ENCODE assay signal across 8 cellular contexts in the genomic region with DNA sequence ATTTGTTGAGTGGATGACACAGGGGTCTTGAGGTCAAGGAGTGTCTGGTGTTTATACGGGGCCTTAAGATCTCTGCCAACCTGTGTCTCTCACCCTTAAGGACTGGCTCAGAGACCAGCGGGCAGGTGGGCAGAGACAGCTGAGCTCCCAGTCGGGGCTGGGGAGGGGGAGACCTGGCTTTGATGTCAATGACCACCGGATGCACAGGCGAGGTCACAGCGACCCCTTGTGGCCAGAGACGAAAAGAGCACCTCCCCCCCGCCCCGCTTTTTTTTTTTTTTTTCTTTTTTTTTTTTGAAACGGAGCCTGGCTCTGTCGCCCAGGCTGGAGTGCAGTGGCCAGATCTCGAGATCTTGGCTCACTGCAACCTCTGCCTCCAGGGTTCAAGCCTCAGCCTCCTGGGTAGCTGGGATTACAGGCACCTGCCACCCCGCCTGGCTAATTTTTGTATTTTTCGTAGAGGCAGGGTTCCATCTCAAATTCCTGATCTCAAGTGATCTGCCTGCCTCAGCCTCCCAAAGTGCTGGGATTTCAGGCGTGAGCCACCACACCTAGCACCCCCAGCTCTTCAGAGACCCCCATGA. TPM values are rescaled to one million over a fixed set of nuclear protein-coding genes. Genes with fewer than 3 reads are reported as not detected.
A peak's percentile ranks its signal among the peaks of the same experiment; 100 is the strongest.
DNase-seq lines count a peak whose midpoint lies in the region; ATAC-seq and TF ChIP-seq lines count a peak whose summit lies in the region.

No MANE protein-coding gene starts in this region.

- TF ChIP-seq RAD21 in liver (IDR thresholded peaks at IDR 0.05): peak; percentile 23 to 48

- intact Hi-C loops in ascending aorta (cut with DNase I): no loop called here

- WGBS in liver: 37% methylated on average over 15 of the region's 15 CpGs

- H3K27me3 ChIP-seq in ascending aorta (no peaks in the 10 kb centered on the region), liver (ENCODE audit: control insufficient read depth in 4 of 4, insufficient read depth in 4 of 4, low read length in 3 of 4) (no peaks in the 10 kb centered on the region)

- H3K9me3 ChIP-seq in ascending aorta (no peaks in the 10 kb centered on the region), liver (ENCODE audit: control insufficient read depth in 4 of 4, low read length in 3 of 4) (no peaks in the 10 kb centered on the region)

- H3K27ac ChIP-seq in ascending aorta: no peak overlapping the region
- H3K27ac ChIP-seq in liver (ENCODE audit: low read depth in 1 of 2, low read length in 2 of 2): no peak overlapping the region

- peak in 2 of 3 experiments; percentile 38 to 44 for TF ChIP-seq CTCF in ascending aorta (IDR thresholded peaks at IDR 0.05)
- peak; percentile 49 for TF ChIP-seq CTCF in liver (IDR thresholded peaks at IDR 0.05; ENCODE audit: low read depth, low read length, missing input control)

- DNase-seq in activated T-cell treated with anti-CD3 and anti-CD28 coated beads for 1 hour (ENCODE audit: low read depth): peak; percentile 13
- DNase-seq in activated T-cell treated with anti-CD3 and anti-CD28 coated beads for 4 hours: no peak
- DNase-seq in NCI-H1105 (lab: John Stamatoyannopoulos, UW): peak; percentile 47
- no peak for DNase-seq in ascending aorta (ENCODE audit: low spot score in 2 of 2)
- DNase-seq in central memory CD4-positive, alpha-beta T cell: no peak

- ATAC-seq in GM21390 (IDR thresholded peaks at IDR 0.05; ENCODE audit: unreplicated experiment) (no peak), HG02852 (IDR thresholded peaks at IDR 0.05; ENCODE audit: unreplicated experiment) (no peak)

- peaks cover 1 to 16% of the 10 kb centered on the region in 2 donors for H3K36me3 ChIP-seq in ascending aorta
- H3K36me3 ChIP-seq in liver (ENCODE audit: control insufficient read depth in 4 of 4, insufficient read depth in 3 of 4, low read depth in 1 of 4, low read length in 3 of 4): peaks cover 0 to 5% (median 0%) of the 10 kb centered on the region in 4 donors

- H3K9ac ChIP-seq in liver (ENCODE audit: low read depth in 1 of 2, low read length in 2 of 2): no peak overlapping the region

- no peaks in the 10 kb centered on the region for H3K4me1 ChIP-seq in ascending aorta
- H3K4me1 ChIP-seq in liver (ENCODE audit: control insufficient read depth in 4 of 4, insufficient read depth in 4 of 4, low read length in 3 of 4): no peaks in the 10 kb centered on the region

- H3K4me3 ChIP-seq in ascending aorta (no peak overlapping the region), liver (ENCODE audit: low read depth in 1 of 3, low read length in 3 of 3) (no peak overlapping the region)

TF ChIP-seq in liver, 16 proteins besides CTCF, POLR2A, EP300 and RAD21:
- TF ChIP-seq MAX (IDR thresholded peaks at IDR 0.05) (no peak), ZBTB33 (IDR thresholded peaks at IDR 0.05) (no peak), ATF3 (IDR thresholded peaks at IDR 0.05) (no peak), HNF4G (IDR thresholded peaks at IDR 0.05) (no peak), FOXA2 (IDR thresholded peaks at IDR 0.05) (no peak), YY1 (IDR thresholded peaks at IDR 0.05) (no peak), RXRA (IDR thresholded peaks at IDR 0.05) (no peak), GABPA (IDR thresholded peaks at IDR 0.05 in 1 of 2, conservative IDR thresholded peaks at IDR 0.05 in 1 of 2) (no peak), TAF1 (conservative IDR thresholded peaks at IDR 0.05) (no peak), EGR1 (IDR thresholded peaks at IDR 0.05; ENCODE audit: low read depth in 2 of 2) (no peak), NR2F2 (IDR thresholded peaks at IDR 0.05) (no peak)
- TF ChIP-seq, protein P1, sequence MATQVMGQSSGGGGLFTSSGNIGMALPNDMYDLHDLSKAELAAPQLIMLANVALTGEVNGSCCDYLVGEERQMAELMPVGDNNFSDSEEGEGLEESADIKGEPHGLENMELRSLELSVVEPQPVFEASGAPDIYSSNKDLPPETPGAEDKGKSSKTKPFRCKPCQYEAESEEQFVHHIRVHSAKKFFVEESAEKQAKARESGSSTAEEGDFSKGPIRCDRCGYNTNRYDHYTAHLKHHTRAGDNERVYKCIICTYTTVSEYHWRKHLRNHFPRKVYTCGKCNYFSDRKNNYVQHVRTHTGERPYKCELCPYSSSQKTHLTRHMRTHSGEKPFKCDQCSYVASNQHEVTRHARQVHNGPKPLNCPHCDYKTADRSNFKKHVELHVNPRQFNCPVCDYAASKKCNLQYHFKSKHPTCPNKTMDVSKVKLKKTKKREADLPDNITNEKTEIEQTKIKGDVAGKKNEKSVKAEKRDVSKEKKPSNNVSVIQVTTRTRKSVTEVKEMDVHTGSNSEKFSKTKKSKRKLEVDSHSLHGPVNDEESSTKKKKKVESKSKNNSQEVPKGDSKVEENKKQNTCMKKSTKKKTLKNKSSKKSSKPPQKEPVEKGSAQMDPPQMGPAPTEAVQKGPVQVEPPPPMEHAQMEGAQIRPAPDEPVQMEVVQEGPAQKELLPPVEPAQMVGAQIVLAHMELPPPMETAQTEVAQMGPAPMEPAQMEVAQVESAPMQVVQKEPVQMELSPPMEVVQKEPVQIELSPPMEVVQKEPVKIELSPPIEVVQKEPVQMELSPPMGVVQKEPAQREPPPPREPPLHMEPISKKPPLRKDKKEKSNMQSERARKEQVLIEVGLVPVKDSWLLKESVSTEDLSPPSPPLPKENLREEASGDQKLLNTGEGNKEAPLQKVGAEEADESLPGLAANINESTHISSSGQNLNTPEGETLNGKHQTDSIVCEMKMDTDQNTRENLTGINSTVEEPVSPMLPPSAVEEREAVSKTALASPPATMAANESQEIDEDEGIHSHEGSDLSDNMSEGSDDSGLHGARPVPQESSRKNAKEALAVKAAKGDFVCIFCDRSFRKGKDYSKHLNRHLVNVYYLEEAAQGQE (IDR thresholded peaks at IDR 0.05): no peak

RNA-seq across cellular contexts. Expression of gene KLK14, which starts 12.1 kb away (rescaled TPM):
- not detected for total RNA-seq in ascending aorta
- total RNA-seq in liver: not detected
- under 1 TPM in 1 of 2 donors, not detected in 1; 0.06 TPM for polyA plus RNA-seq in liver

RNA-seq across cellular contexts. Expression of gene CTU1, which starts 13.4 kb away (rescaled TPM):
- 8.9 TPM for total RNA-seq in ascending aorta
- 1 to 10 TPM; 3.4 to 3.7 TPM for total RNA-seq in liver
- polyA plus RNA-seq in liver: 1 to 10 TPM in 1 of 2 donors, under 1 TPM in 1; 0.19 to 1.6 TPM

RNA-seq across cellular contexts. Expression of gene KLK13, which starts 29.9 kb away (rescaled TPM):
- total RNA-seq in ascending aorta: not detected
- not detected for total RNA-seq in liver
- not detected for polyA plus RNA-seq in liver

RNA-seq across cellular contexts. Expression of gene SIGLEC9, which starts 29.9 kb away (rescaled TPM):
- total RNA-seq in ascending aorta: 0.85 TPM
- 1 to 10 TPM; 4.8 to 5.4 TPM for total RNA-seq in liver
- polyA plus RNA-seq in liver: 1 to 10 TPM; 3.0 to 4.1 TPM

RNA-seq across cellular contexts. Expression of gene SIGLEC7, which starts 47.3 kb away (rescaled TPM):
- total RNA-seq in ascending aorta (4.8 TPM), liver (1 to 10 TPM; 3.2 to 4.7 TPM)
- 1 to 10 TPM; 2.7 to 4.8 TPM for polyA plus RNA-seq in liver

Comparison
In these comparisons a context has a peak if more than half of its experiments do, and no peak if none do; other contexts are left out.
1. DNase-seq: peak in activated T-cell treated with anti-CD3 and anti-CD28 coated beads for 1 hour (single experiment) and NCI-H1105 (single experiment); none in activated T-cell treated with anti-CD3 and anti-CD28 coated beads for 4 hours (single experiment), ascending aorta (0 of 2) and central memory CD4-positive, alpha-beta T cell (single experiment).